In the genomic region with DNA sequence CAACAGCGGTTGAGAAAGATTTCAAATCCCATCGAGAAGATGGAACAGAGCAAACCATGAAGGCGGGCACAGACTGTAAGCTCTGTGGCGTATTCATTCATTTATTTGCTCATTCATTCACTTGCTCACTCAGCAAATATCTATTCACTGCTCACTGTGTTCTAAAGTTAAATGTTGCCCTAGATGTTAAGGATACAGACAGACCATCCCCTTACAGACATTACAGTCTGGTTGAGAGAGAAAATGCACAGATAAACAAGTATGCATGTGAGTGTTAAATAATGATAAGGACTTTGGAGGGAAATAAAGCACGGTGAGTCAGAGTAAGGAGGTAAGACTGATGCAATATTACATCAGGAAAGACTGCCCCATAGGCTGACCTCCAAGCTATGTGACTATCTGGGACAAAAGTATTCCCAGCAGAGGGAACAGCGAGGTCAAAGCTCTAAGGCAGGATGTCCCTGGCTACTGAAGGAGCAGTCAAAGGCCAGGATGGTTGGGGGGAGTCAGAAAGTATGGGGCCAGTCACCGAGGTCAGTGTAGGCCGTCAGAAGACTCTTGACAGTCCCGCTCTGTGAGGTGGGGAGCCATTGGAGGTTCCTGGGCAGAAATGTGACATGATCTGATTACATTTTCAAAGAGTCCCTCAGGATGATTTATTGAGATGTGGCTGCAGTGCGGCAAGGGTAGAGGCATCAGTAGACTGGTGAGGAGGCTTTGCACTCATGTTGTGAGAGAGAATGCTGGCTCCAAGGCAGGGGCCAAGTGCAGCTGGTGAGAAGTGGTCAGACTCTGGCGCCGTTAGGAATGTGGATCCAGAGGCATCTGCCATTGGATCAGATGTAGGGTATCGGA, we compare ENCODE assay signal across 8 cellular contexts. TPM values are rescaled to one million over a fixed set of nuclear protein-coding genes. Genes with fewer than 3 reads are reported as not detected.
DNase-seq lines count a peak whose midpoint lies in the region; ATAC-seq and TF ChIP-seq lines count a peak whose summit lies in the region.

No MANE protein-coding gene starts in this region.

- H3K4me1 ChIP-seq in body of pancreas (peaks cover 79% of the 10 kb centered on the region), thymus (ENCODE audit: control insufficient read depth, insufficient read depth, low read length) (no peaks in the 10 kb centered on the region)

- TF ChIP-seq CTCF in body of pancreas (IDR thresholded peaks at IDR 0.05): no peak

- peak overlapping the region; percentile 1 for H3K4me3 Mint-ChIP-seq in T-helper 2 cell treated with Interferon-gamma antibody and Interleukin-4, amounts not matched to agents 5 μg/mL and 100 μg/mL, for 36 hours

- H3K9me3 Mint-ChIP-seq in T-helper 2 cell treated with Interferon-gamma antibody and Interleukin-4, amounts not matched to agents 5 μg/mL and 100 μg/mL, for 36 hours: no peaks in the 10 kb centered on the region

- intact Hi-C loops in body of pancreas (cut with DNase I): no loop called here

- H3K27me3 ChIP-seq in body of pancreas (no peaks in the 10 kb centered on the region), layer of hippocampus (ENCODE audit: control insufficient read depth, insufficient read depth, low read length) (no peaks in the 10 kb centered on the region), thymus (ENCODE audit: control insufficient read depth, insufficient read depth) (no peaks in the 10 kb centered on the region)

- WGBS in body of pancreas, 2 donors: 82 to 83% methylated on average over 13 of the region's 13 CpGs
- 98% methylated on average over 13 of the region's 13 CpGs for WGBS in thymus

- H3K27ac ChIP-seq in body of pancreas (peak overlapping the region; percentile 55 to 89 (median 86)), layer of hippocampus (ENCODE audit: low read depth, low read length) (peak overlapping the region; percentile 6), thymus (ENCODE audit: low read depth) (peak overlapping the region; percentile 19)

- H3K27ac Mint-ChIP-seq in T-helper 2 cell treated with Interferon-gamma antibody and Interleukin-4, amounts not matched to agents 5 μg/mL and 100 μg/mL, for 36 hours: peak overlapping the region; percentile 49

- no peak for DNase-seq in T-helper 2 cell treated with Interferon-gamma antibody and Interleukin-4, amounts not matched to agents 5 μg/mL and 100 μg/mL, for 36 hours (ENCODE audit: low spot score)
- DNase-seq in T-helper 2 cell: no peak
- no peak for DNase-seq in body of pancreas
- no peak for DNase-seq in activated gamma-delta T cell treated with Interleukin-2 at 50 U/mL for 16 hours

- H3K4me3 ChIP-seq in body of pancreas: no peak overlapping the region
- no peak overlapping the region for H3K4me3 ChIP-seq in thymus (ENCODE audit: low read length)

- H3K4me1 Mint-ChIP-seq in T-helper 2 cell treated with Interferon-gamma antibody and Interleukin-4, amounts not matched to agents 5 μg/mL and 100 μg/mL, for 36 hours (ENCODE audit: low read depth): peaks cover 77% of the 10 kb centered on the region

- H3K36me3 Mint-ChIP-seq in T-helper 2 cell treated with Interferon-gamma antibody and Interleukin-4, amounts not matched to agents 5 μg/mL and 100 μg/mL, for 36 hours (ENCODE audit: low read depth): peaks cover 16% of the 10 kb centered on the region

- no peaks in the 10 kb centered on the region for H3K27me3 Mint-ChIP-seq in T-helper 2 cell treated with Interferon-gamma antibody and Interleukin-4, amounts not matched to agents 5 μg/mL and 100 μg/mL, for 36 hours (ENCODE audit: low read depth)

- no peaks in the 10 kb centered on the region for H3K9me3 ChIP-seq in body of pancreas
- H3K9me3 ChIP-seq in thymus (ENCODE audit: control insufficient read depth): no peaks in the 10 kb centered on the region

- no peaks in the 10 kb centered on the region for H3K36me3 ChIP-seq in body of pancreas (replicated peaks in 1 of 2; ENCODE audit: insufficient read depth in 1 of 2, low read depth in 2 of 2)
- no peaks in the 10 kb centered on the region for H3K36me3 ChIP-seq in thymus (ENCODE audit: control insufficient read depth, insufficient read depth)

- no peak for ATAC-seq in body of pancreas
- no peak for ATAC-seq in HG03457 (IDR thresholded peaks at IDR 0.05; ENCODE audit: unreplicated experiment)
- ATAC-seq in GM21576 (IDR thresholded peaks at IDR 0.05; ENCODE audit: unreplicated experiment): no peak

- no peak for TF ChIP-seq POLR2A in body of pancreas (IDR thresholded peaks at IDR 0.05)

RNA-seq across cellular contexts. Expression of gene MBNL2, which starts 37.9 kb away (rescaled TPM):
- 10 to 100 TPM; 47.5 to 50.8 TPM for total RNA-seq in body of pancreas
- 22.7 TPM for polyA plus RNA-seq in thymus

Comparison
In these comparisons a context has a peak if more than half of its experiments do, and no peak if none do; other contexts are left out.
1. H3K27ac ChIP-seq: peak in every context shown above with its lines; median percentile 86 in body of pancreas; 19 in thymus; 6 in layer of hippocampus.